Comparison of ENCODE assay signal across 10 cellular contexts in the genomic region with DNA sequence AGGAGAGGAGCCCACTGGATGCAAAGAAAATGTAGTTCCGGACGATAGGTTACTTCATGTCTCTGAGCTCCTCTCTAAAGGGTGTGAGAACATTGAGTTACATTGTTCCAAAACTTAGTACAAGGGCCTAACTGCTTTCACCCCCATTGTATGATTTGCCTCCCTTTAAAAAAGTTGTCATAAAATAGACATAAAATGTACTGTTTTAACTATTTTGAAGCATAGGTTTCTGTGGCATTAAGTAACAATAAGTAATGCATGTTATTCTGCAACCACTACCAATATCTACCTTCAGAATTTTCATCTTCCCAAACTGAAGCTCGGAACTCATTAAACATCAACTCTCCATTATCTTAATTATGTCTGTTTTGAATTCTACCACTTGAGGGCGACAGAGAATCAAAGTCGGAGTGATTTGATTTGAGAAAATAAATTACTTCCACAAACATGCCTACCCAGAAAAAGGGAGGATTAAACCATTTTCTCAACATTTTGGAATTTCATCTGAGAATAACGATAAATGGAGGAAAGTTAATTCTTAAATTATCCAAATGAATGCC. TPM values are rescaled to one million over a fixed set of nuclear protein-coding genes. Genes with fewer than 3 reads are reported as not detected.
DNase-seq lines count a peak whose midpoint lies in the region; ATAC-seq and TF ChIP-seq lines count a peak whose summit lies in the region.
"Had no signal": no experiment of that assay in that cellular context is flagged by ENCODE, and none has a peak within 500 bp of the region (broad histone marks: within the 10 kb centered on the region; RNA-seq: fewer than 3 reads in every experiment).

No MANE protein-coding gene starts in this region.

- peak overlapping the region; percentile 90 to 93 for H3K27ac ChIP-seq in liver (ENCODE audit: low read depth in 1 of 2, low read length in 2 of 2)

- H3K27ac Mint-ChIP-seq in activated CD8-positive, alpha-beta T cell treated with anti-CD3 and anti-CD28 coated beads, Interleukin-2, amount 10 ng/mL, durations not matched to agents 7 days and 5 days = no peak overlapping the region
- H3K27ac Mint-ChIP-seq: CD4-positive, CD25-positive, alpha-beta regulatory T cell had no signal

- WGBS in liver = 30% methylated on average over 6 of the region's 6 CpGs

- peak; percentile 17 to 77 (median 45) for DNase-seq in NCI-H1417 (lab: John Stamatoyannopoulos, UW)
- DNase-seq in NCI-H1417 treated with DMSO at 0.1 percent for 48 hours (lab: John Stamatoyannopoulos, UW) = no peak
- peak; percentile 46 for DNase-seq in LoVo (ENCODE audit: low spot score)
- peak; percentile 20 for DNase-seq in activated CD8-positive, alpha-beta T cell treated with anti-CD3 and anti-CD28 coated beads, Interleukin-2, amount 10 ng/mL, durations not matched to agents 7 days and 5 days

- no peaks in the 10 kb centered on the region for H3K36me3 Mint-ChIP-seq in activated CD8-positive, alpha-beta T cell treated with anti-CD3 and anti-CD28 coated beads, Interleukin-2, amount 10 ng/mL, durations not matched to agents 7 days and 5 days (ENCODE audit: low read depth)
- H3K36me3 Mint-ChIP-seq: CD4-positive, CD25-positive, alpha-beta regulatory T cell had no signal

- H3K4me3 Mint-ChIP-seq in activated CD8-positive, alpha-beta T cell treated with anti-CD3 and anti-CD28 coated beads, Interleukin-2, amount 10 ng/mL, durations not matched to agents 7 days and 5 days = no peak overlapping the region
- H3K4me3 Mint-ChIP-seq: CD4-positive, CD25-positive, alpha-beta regulatory T cell had no signal

- H3K4me1 ChIP-seq in liver (ENCODE audit: control insufficient read depth in 4 of 4, insufficient read depth in 4 of 4, low read length in 3 of 4) = peaks cover 0 to 25% (median 13%) of the 10 kb centered on the region in 4 donors

- ATAC-seq in activated CD8-positive, alpha-beta T cell treated with anti-CD3 and anti-CD28 coated beads, Interleukin-2, amount 10 ng/mL, durations not matched to agents 7 days and 5 days = no peak
- no peak for ATAC-seq in HG02981 (IDR thresholded peaks at IDR 0.05; ENCODE audit: unreplicated experiment)
- ATAC-seq in HG02970 (IDR thresholded peaks at IDR 0.05; ENCODE audit: low FRiP score, unreplicated experiment) = no peak
- no peak for ATAC-seq in HG03354 (IDR thresholded peaks at IDR 0.05; ENCODE audit: poor library complexity, severe bottlenecking, unreplicated experiment)

- H3K4me3 ChIP-seq in liver (ENCODE audit: low read depth in 1 of 3, low read length in 3 of 3) = peak overlapping the region in 2 of 3 donors; percentile 44 to 64

- no peaks in the 10 kb centered on the region for H3K4me1 Mint-ChIP-seq in activated CD8-positive, alpha-beta T cell treated with anti-CD3 and anti-CD28 coated beads, Interleukin-2, amount 10 ng/mL, durations not matched to agents 7 days and 5 days (ENCODE audit: low read depth)

- peak; percentile 72 to 78 for TF ChIP-seq RAD21 in liver (IDR thresholded peaks at IDR 0.05)

- H3K9me3 Mint-ChIP-seq in activated CD8-positive, alpha-beta T cell treated with anti-CD3 and anti-CD28 coated beads, Interleukin-2, amount 10 ng/mL, durations not matched to agents 7 days and 5 days (ENCODE audit: insufficient read depth) = no peaks in the 10 kb centered on the region
- H3K9me3 Mint-ChIP-seq: CD4-positive, CD25-positive, alpha-beta regulatory T cell had no signal

- peak overlapping the region; percentile 23 to 98 for H3K9ac ChIP-seq in liver (ENCODE audit: low read depth in 1 of 2, low read length in 2 of 2)

- CTCF ChIA-PET in activated CD8-positive, alpha-beta T cell treated with anti-CD3 and anti-CD28 coated beads, Interleukin-2, amount 10 ng/mL, durations not matched to agents 7 days and 5 days (lab: Charles Lee) = interaction anchor here (0.8 to 1.5 kb wide), 4 partner anchors 29 to 1197 kb away, joined by 4 to 7 read pairs (median 4); no protein-coding TSS in a partner anchor

- TF ChIP-seq CTCF in liver (IDR thresholded peaks at IDR 0.05; ENCODE audit: low read depth, low read length, missing input control) = peak; percentile 52

- no peaks in the 10 kb centered on the region for H3K9me3 ChIP-seq in liver (ENCODE audit: control insufficient read depth in 4 of 4, low read length in 3 of 4)

- H3K27me3 Mint-ChIP-seq in activated CD8-positive, alpha-beta T cell treated with anti-CD3 and anti-CD28 coated beads, Interleukin-2, amount 10 ng/mL, durations not matched to agents 7 days and 5 days (ENCODE audit: low read depth) = peaks cover 52% of the 10 kb centered on the region

- H3K27me3 ChIP-seq in liver (ENCODE audit: control insufficient read depth in 4 of 4, insufficient read depth in 4 of 4, low read length in 3 of 4) = no peaks in the 10 kb centered on the region

- H3K36me3 ChIP-seq in liver (ENCODE audit: control insufficient read depth in 4 of 4, insufficient read depth in 3 of 4, low read depth in 1 of 4, low read length in 3 of 4) = peaks cover 0 to 9% (median 0%) of the 10 kb centered on the region in 4 donors

- POLR2A ChIA-PET in activated CD8-positive, alpha-beta T cell treated with anti-CD3 and anti-CD28 coated beads, Interleukin-2, amount 10 ng/mL, durations not matched to agents 7 days and 5 days (lab: Charles Lee) = no interaction called here

TF ChIP-seq in liver, 16 proteins besides CTCF, POLR2A, EP300 and RAD21:
- no peak for TF ChIP-seq FOXA2 (IDR thresholded peaks at IDR 0.05)
- no peak for TF ChIP-seq GABPA (IDR thresholded peaks at IDR 0.05 in 1 of 2, conservative IDR thresholded peaks at IDR 0.05 in 1 of 2)
- TF ChIP-seq SP1 (IDR thresholded peaks at IDR 0.05) = peak; percentile 2
- no peak for TF ChIP-seq RXRA (IDR thresholded peaks at IDR 0.05)
- TF ChIP-seq, protein P1, sequence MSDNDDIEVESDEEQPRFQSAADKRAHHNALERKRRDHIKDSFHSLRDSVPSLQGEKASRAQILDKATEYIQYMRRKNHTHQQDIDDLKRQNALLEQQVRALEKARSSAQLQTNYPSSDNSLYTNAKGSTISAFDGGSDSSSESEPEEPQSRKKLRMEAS (IDR thresholded peaks at IDR 0.05) = peak; percentile 12
- peak in 1 of 2 donors; percentile 22 for TF ChIP-seq JUND (IDR thresholded peaks at IDR 0.05)
- TF ChIP-seq, protein P2, sequence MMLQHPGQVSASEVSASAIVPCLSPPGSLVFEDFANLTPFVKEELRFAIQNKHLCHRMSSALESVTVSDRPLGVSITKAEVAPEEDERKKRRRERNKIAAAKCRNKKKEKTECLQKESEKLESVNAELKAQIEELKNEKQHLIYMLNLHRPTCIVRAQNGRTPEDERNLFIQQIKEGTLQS (IDR thresholded peaks at IDR 0.05) = peak; percentile 20

RNA-seq across cellular contexts. Expression of a gene that starts 2.7 kb away (rescaled TPM):
- total RNA-seq in activated CD8-positive, alpha-beta T cell treated with anti-CD3 and anti-CD28 coated beads, Interleukin-2, amount 10 ng/mL, durations not matched to agents 7 days and 5 days = not detected
- 10 to 100 TPM in 1 of 2 donors, 1 to 10 TPM in 1; 3.5 to 29.3 TPM for total RNA-seq in liver
- polyA plus RNA-seq in liver = 100 to 1,000 TPM in 1 of 2 donors, 10 to 100 TPM in 1; 97.9 to 234 TPM
- total RNA-seq: activated CD8-positive, alpha-beta memory T cell treated with anti-CD3 and anti-CD28 coated beads for 36 hours; CD4-positive, CD25-positive, alpha-beta regulatory T cell had no signal
- polyA plus RNA-seq: CD4-positive, CD25-positive, alpha-beta regulatory T cell had no signal

RNA-seq across cellular contexts. Expression of a gene that starts 18.1 kb away (rescaled TPM):
- total RNA-seq in activated CD8-positive, alpha-beta T cell treated with anti-CD3 and anti-CD28 coated beads, Interleukin-2, amount 10 ng/mL, durations not matched to agents 7 days and 5 days = not detected
- total RNA-seq in liver = not detected
- polyA plus RNA-seq in liver = not detected
- total RNA-seq: activated CD8-positive, alpha-beta memory T cell treated with anti-CD3 and anti-CD28 coated beads for 36 hours; CD4-positive, CD25-positive, alpha-beta regulatory T cell had no signal
- polyA plus RNA-seq: CD4-positive, CD25-positive, alpha-beta regulatory T cell had no signal

RNA-seq across cellular contexts. Expression of a gene that starts 30.1 kb away (rescaled TPM):
- total RNA-seq in activated CD8-positive, alpha-beta T cell treated with anti-CD3 and anti-CD28 coated beads, Interleukin-2, amount 10 ng/mL, durations not matched to agents 7 days and 5 days = 1 to 10 TPM in 1 of 2 experiments, under 1 TPM in 1; 0.90 to 1.0 TPM
- total RNA-seq in liver = 100 to 1,000 TPM in 1 of 2 donors, 10 to 100 TPM in 1; 87.0 to 214 TPM
- 100 to 1,000 TPM; 151 to 244 TPM for polyA plus RNA-seq in liver

Comparison
In these comparisons a context has a peak if more than half of its experiments do, and no peak if none do; other contexts are left out.
1. RNA of a gene that starts 2.7 kb away (total RNA-seq): 3.5 to 29.3 TPM in liver; not detected in activated CD8-positive, alpha-beta T cell treated with anti-CD3 and anti-CD28 coated beads, Interleukin-2, amount 10 ng/mL, durations not matched to agents 7 days and 5 days; every median in the first group is over 4 times any median in the second.
2. RNA of a gene that starts 30.1 kb away (total RNA-seq): 87.0 to 214 TPM in liver; 0.90 to 1.0 TPM in activated CD8-positive, alpha-beta T cell treated with anti-CD3 and anti-CD28 coated beads, Interleukin-2, amount 10 ng/mL, durations not matched to agents 7 days and 5 days; every median in the first group is over 10 times any median in the second.